In the genomic region with DNA sequence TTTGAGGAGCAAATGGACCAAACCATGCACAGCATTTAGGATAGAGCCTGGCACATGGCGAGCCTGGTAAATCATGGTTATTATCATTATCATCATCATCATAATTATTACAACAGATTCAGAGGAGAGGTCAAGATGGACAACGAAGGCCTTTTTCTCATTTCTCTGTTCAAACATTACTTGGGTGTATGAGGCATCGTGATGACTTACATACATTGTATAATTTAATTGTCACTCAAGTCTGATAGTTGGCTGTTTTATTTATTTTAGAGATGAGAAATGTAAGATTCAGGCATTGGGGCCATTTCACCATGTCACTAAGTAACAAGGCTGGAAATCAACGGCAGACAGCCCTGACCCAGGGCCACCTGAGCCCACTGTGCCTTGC, we compare ENCODE assay signal across 35 cellular contexts.
"Had no signal": no experiment of that assay in that cellular context is flagged by ENCODE, and none has a peak within 500 bp of the region (broad histone marks: within the 10 kb centered on the region; RNA-seq: fewer than 3 reads in every experiment).

No MANE protein-coding gene starts in this region.

- H2AFZ ChIP-seq: hepatocyte had no signal

- H3K4me1 Mint-ChIP-seq: activated CD4-positive, alpha-beta memory T cell treated with anti-CD3 and anti-CD28 coated beads, Interleukin-2, amount 10 ng/mL, durations not matched to agents 7 days and 5 days; activated CD4-positive, alpha-beta T cell treated with anti-CD3 and anti-CD28 coated beads, Interleukin-2, amount 10 ng/mL, durations not matched to agents 7 days and 5 days; activated naive CD4-positive, alpha-beta T cell treated with anti-CD3 and anti-CD28 coated beads, Interleukin-2, amount 50 U/mL, for 24 hours; activated naive CD8-positive, alpha-beta T cell treated with anti-CD3 and anti-CD28 coated beads for 36 hours; activated naive CD8-positive, alpha-beta T cell treated with anti-CD3 and anti-CD28 coated beads, Interleukin-2, amount 50 U/mL, for 24 hours; activated T-helper 17 cell treated with anti-CD3 and anti-CD28 coated beads, Interleukin-2, amount 50 U/mL, for 72 hours; T-helper 17 cell had no signal

- H3K27me3 Mint-ChIP-seq: activated CD4-positive, alpha-beta memory T cell treated with anti-CD3 and anti-CD28 coated beads, Interleukin-2, amount 10 ng/mL, durations not matched to agents 7 days and 5 days; activated T-cell treated with anti-CD3 and anti-CD28 coated beads, Interleukin-2, amount 50 U/mL, for 24 hours had no signal

- ATAC-seq: activated T-helper 17 cell treated with anti-CD3 and anti-CD28 coated beads, Interleukin-2, amount 50 U/mL, for 72 hours; body of pancreas; effector memory CD8-positive, alpha-beta T cell; gastroesophageal sphincter; heart right ventricle; T-helper 17 cell had no signal

- H3K27me3 ChIP-seq: adrenal gland, body of pancreas, esophagus squamous epithelium, heart right ventricle had no signal

- H3K79me2 ChIP-seq: hepatocyte had no signal

- H3K27ac Mint-ChIP-seq: activated CD4-positive, alpha-beta memory T cell treated with anti-CD3 and anti-CD28 coated beads, Interleukin-2, amount 10 ng/mL, durations not matched to agents 7 days and 5 days; activated CD4-positive, alpha-beta T cell treated with anti-CD3 and anti-CD28 coated beads, Interleukin-2, amount 10 ng/mL, durations not matched to agents 7 days and 5 days; activated naive CD4-positive, alpha-beta T cell treated with anti-CD3 and anti-CD28 coated beads for 36 hours; activated naive CD4-positive, alpha-beta T cell treated with anti-CD3 and anti-CD28 coated beads, Interleukin-2, amount 50 U/mL, for 24 hours; activated naive CD8-positive, alpha-beta T cell treated with anti-CD3 and anti-CD28 coated beads for 36 hours; activated naive CD8-positive, alpha-beta T cell treated with anti-CD3 and anti-CD28 coated beads, Interleukin-2, amount 50 U/mL, for 24 hours; activated T-cell treated with anti-CD3 and anti-CD28 coated beads, Interleukin-2, amount 50 U/mL, for 24 hours; activated T-helper 17 cell treated with anti-CD3 and anti-CD28 coated beads, Interleukin-2, amount 50 U/mL, for 72 hours; effector memory CD8-positive, alpha-beta T cell; T-helper 17 cell; T-helper 2 cell treated with Interferon-gamma antibody and Interleukin-4, amounts not matched to agents 5 μg/mL and 100 μg/mL, for 36 hours had no signal

- H3K9me3 ChIP-seq: adrenal gland, body of pancreas, esophagus squamous epithelium, gastroesophageal sphincter, heart right ventricle had no signal

- H3K9me3 Mint-ChIP-seq: activated CD4-positive, alpha-beta memory T cell treated with anti-CD3 and anti-CD28 coated beads, Interleukin-2, amount 10 ng/mL, durations not matched to agents 7 days and 5 days; activated CD4-positive, alpha-beta T cell treated with anti-CD3 and anti-CD28 coated beads, Interleukin-2, amount 10 ng/mL, durations not matched to agents 7 days and 5 days; activated naive CD4-positive, alpha-beta T cell treated with anti-CD3 and anti-CD28 coated beads for 36 hours; activated naive CD4-positive, alpha-beta T cell treated with anti-CD3 and anti-CD28 coated beads, Interleukin-2, amount 50 U/mL, for 24 hours; activated naive CD8-positive, alpha-beta T cell treated with anti-CD3 and anti-CD28 coated beads for 36 hours; activated naive CD8-positive, alpha-beta T cell treated with anti-CD3 and anti-CD28 coated beads, Interleukin-2, amount 50 U/mL, for 24 hours; activated T-cell treated with anti-CD3 and anti-CD28 coated beads, Interleukin-2, amount 50 U/mL, for 24 hours; activated T-helper 17 cell treated with anti-CD3 and anti-CD28 coated beads, Interleukin-2, amount 50 U/mL, for 72 hours; effector memory CD8-positive, alpha-beta T cell; T-helper 2 cell treated with Interferon-gamma antibody and Interleukin-4, amounts not matched to agents 5 μg/mL and 100 μg/mL, for 36 hours had no signal

- H3K4me2 ChIP-seq: hepatocyte had no signal

- DNase-seq: activated CD4-positive, alpha-beta memory T cell treated with anti-CD3 and anti-CD28 coated beads, Interleukin-2, amount 10 ng/mL, durations not matched to agents 7 days and 5 days; activated CD4-positive, alpha-beta T cell treated with anti-CD3 and anti-CD28 coated beads for 1 hour; activated CD4-positive, alpha-beta T cell treated with anti-CD3 and anti-CD28 coated beads for 4 hours; activated CD4-positive, alpha-beta T cell treated with anti-CD3 and anti-CD28 coated beads, Interleukin-2, amount 10 ng/mL, durations not matched to agents 7 days and 5 days; activated CD4-positive, alpha-beta T cell treated with anti-CD3 and anti-CD28 coated beads, Interleukin-2, amount 50 U/mL, for 4 hours; activated CD4-positive, CD25-positive, alpha-beta regulatory T cell; activated CD8-positive, alpha-beta memory T cell treated with anti-CD3 and anti-CD28 coated beads, Interleukin-2, amount 50 U/mL, for 48 hours; activated effector memory CD4-positive, alpha-beta T cell treated with Interleukin-2 at 50 U/mL for 16 hours; activated naive CD4-positive, alpha-beta T cell treated with anti-CD3 and anti-CD28 coated beads for 36 hours; activated naive CD8-positive, alpha-beta T cell treated with anti-CD3 and anti-CD28 coated beads for 36 hours; activated naive CD8-positive, alpha-beta T cell treated with anti-CD3 and anti-CD28 coated beads, Interleukin-2, amount 50 U/mL, for 24 hours; activated T-cell treated with anti-CD3 and anti-CD28 coated beads for 4 hours; activated T-cell treated with anti-CD3 and anti-CD28 coated beads, Interleukin-2, amount 50 U/mL, for 24 hours; amygdala; aorta; body of pancreas; caudate nucleus; cortex of kidney; dermis blood vessel endothelial cell; effector CD4-positive, alpha-beta T cell; effector memory CD8-positive, alpha-beta T cell; esophagus squamous epithelium; foreskin melanocyte; heart right ventricle; T-helper 17 cell had no signal

- H3K36me3 ChIP-seq: adrenal gland, esophagus squamous epithelium, gastroesophageal sphincter, heart right ventricle had no signal

- H3K27ac ChIP-seq: adrenal gland, body of pancreas, epithelial cell of prostate, esophagus squamous epithelium, gastroesophageal sphincter, heart right ventricle, hepatocyte had no signal

- FAIRE-seq: colon, endometrium, endothelial cell of umbilical vein had no signal

- H3K36me3 Mint-ChIP-seq: activated naive CD4-positive, alpha-beta T cell treated with anti-CD3 and anti-CD28 coated beads, Interleukin-2, amount 50 U/mL, for 24 hours; activated naive CD8-positive, alpha-beta T cell treated with anti-CD3 and anti-CD28 coated beads for 36 hours had no signal

- H3K4me3 ChIP-seq: adrenal gland, body of pancreas, esophagus squamous epithelium, gastroesophageal sphincter, heart right ventricle, hepatocyte had no signal

- H3K4me1 ChIP-seq: adrenal gland, body of pancreas, esophagus squamous epithelium, gastroesophageal sphincter, heart right ventricle had no signal

- H3K4me3 Mint-ChIP-seq: activated CD4-positive, alpha-beta memory T cell treated with anti-CD3 and anti-CD28 coated beads, Interleukin-2, amount 10 ng/mL, durations not matched to agents 7 days and 5 days; activated CD4-positive, alpha-beta T cell treated with anti-CD3 and anti-CD28 coated beads, Interleukin-2, amount 10 ng/mL, durations not matched to agents 7 days and 5 days; activated naive CD4-positive, alpha-beta T cell treated with anti-CD3 and anti-CD28 coated beads for 36 hours; activated naive CD4-positive, alpha-beta T cell treated with anti-CD3 and anti-CD28 coated beads, Interleukin-2, amount 50 U/mL, for 24 hours; activated naive CD8-positive, alpha-beta T cell treated with anti-CD3 and anti-CD28 coated beads for 36 hours; activated naive CD8-positive, alpha-beta T cell treated with anti-CD3 and anti-CD28 coated beads, Interleukin-2, amount 50 U/mL, for 24 hours; activated T-cell treated with anti-CD3 and anti-CD28 coated beads, Interleukin-2, amount 50 U/mL, for 24 hours; activated T-helper 17 cell treated with anti-CD3 and anti-CD28 coated beads, Interleukin-2, amount 50 U/mL, for 72 hours; effector memory CD8-positive, alpha-beta T cell; T-helper 17 cell; T-helper 2 cell treated with Interferon-gamma antibody and Interleukin-4, amounts not matched to agents 5 μg/mL and 100 μg/mL, for 36 hours had no signal
